ENCODE assay signal across 8 cellular contexts in the genomic region with DNA sequence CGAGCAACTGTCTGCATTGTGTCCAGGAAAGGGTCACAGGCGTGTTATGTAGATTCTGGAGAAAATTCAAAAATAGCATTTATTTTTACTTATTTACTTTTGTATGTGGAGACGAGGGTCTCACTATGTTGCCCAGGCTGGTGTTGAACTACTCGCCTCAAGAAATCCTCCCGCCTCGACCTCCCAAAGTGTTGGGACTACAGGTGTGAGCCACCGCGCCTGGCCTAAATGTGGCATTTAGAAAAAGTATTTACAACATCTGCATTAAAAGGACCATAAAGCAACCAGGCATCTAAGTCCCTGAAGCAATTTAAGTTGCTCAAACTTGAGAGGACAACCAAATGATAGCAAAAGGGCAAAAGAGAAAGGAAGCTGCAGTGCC. TPM values are rescaled to one million over a fixed set of nuclear protein-coding genes. Genes with fewer than 3 reads are reported as not detected.
A peak's percentile ranks its signal among the peaks of the same experiment; 100 is the strongest.
DNase-seq lines count a peak whose midpoint lies in the region; ATAC-seq and TF ChIP-seq lines count a peak whose summit lies in the region.

No MANE protein-coding gene starts in this region.

- H3K36me3 Mint-ChIP-seq in glutamatergic neuron (ENCODE audit: unreplicated experiment) = no peaks in the 10 kb centered on the region

- H3K4me2 ChIP-seq in GM23248 (ENCODE audit: unreplicated experiment) = peak overlapping the region; percentile 98
- peak overlapping the region; percentile 81 for H3K4me2 ChIP-seq in skeletal muscle satellite cell (ENCODE audit: low read length)

- H3K9me2 ChIP-seq in GM23248 (ENCODE audit: insufficient read depth) = no peaks in the 10 kb centered on the region

- 20 to 27% methylated on average over 8 of the region's 8 CpGs for WGBS in GM23248 (ENCODE audit: low coverage in 1 of 2, low lambda C conversion rate in 2 of 2, missing lambda C conversion rate in 2 of 2), 2 experiments

- H3K4me3 Mint-ChIP-seq in glutamatergic neuron (ENCODE audit: unreplicated experiment) = peak overlapping the region; percentile 92

- H3K4me3 ChIP-seq in GM23248 (peak overlapping the region; percentile 95), WI38 (ENCODE audit: low read depth, low read length) (peak overlapping the region; percentile 98), skeletal muscle satellite cell (ENCODE audit: low read length) (peak overlapping the region; percentile 95)

- peaks cover 30% of the 10 kb centered on the region for H3K36me3 ChIP-seq in GM23248 (ENCODE audit: low read depth)
- peaks cover 37% of the 10 kb centered on the region for H3K36me3 ChIP-seq in skeletal muscle satellite cell (ENCODE audit: insufficient read depth, low read length)

- peak overlapping the region; percentile 99 for H3K9ac ChIP-seq in GM23248
- H3K9ac ChIP-seq in skeletal muscle satellite cell (ENCODE audit: low read depth, low read length) = peak overlapping the region; percentile 100

- peaks cover 30% of the 10 kb centered on the region for H3F3A ChIP-seq in GM23248 (ENCODE audit: insufficient read depth)

- peaks cover 11% of the 10 kb centered on the region for H3K9me3 Mint-ChIP-seq in glutamatergic neuron (ENCODE audit: unreplicated experiment)

- DNase-seq in GM23248 = no peak
- DNase-seq in glutamatergic neuron = no peak
- no peak for DNase-seq in stimulated activated CD8-positive, alpha-beta memory T cell treated with anti-CD3 and anti-CD28 coated beads, Interleukin-4, amount 100 ng/mL, for 48 hours
- DNase-seq in iPS-NIHi11 (ENCODE audit: low spot score) = no peak
- no peak for DNase-seq in NCI-H2029 (lab: John Stamatoyannopoulos, UW)

- peak overlapping the region; percentile 76 for H2AFZ ChIP-seq in GM23248

- peak overlapping the region; percentile 98 for H3K27ac Mint-ChIP-seq in glutamatergic neuron (ENCODE audit: unreplicated experiment)

- H3K27me3 Mint-ChIP-seq in glutamatergic neuron (ENCODE audit: unreplicated experiment) = peaks cover 5% of the 10 kb centered on the region

- H3K9me3 ChIP-seq in GM23248 (ENCODE audit: low read depth) (no peaks in the 10 kb centered on the region), skeletal muscle satellite cell (replicated peaks; ENCODE audit: low read length) (no peaks in the 10 kb centered on the region)

- in situ Hi-C loops in GM23248 (cut with MboI) = no loop called here

- ATAC-seq in HG02759 (IDR thresholded peaks at IDR 0.05; ENCODE audit: unreplicated experiment) = no peak

- H3K4me1 Mint-ChIP-seq in glutamatergic neuron (ENCODE audit: low read depth, unreplicated experiment) = peaks cover 7% of the 10 kb centered on the region

- no peaks in the 10 kb centered on the region for H3K27me3 ChIP-seq in GM23248 (replicated peaks; ENCODE audit: insufficient read depth)
- H3K27me3 ChIP-seq in skeletal muscle satellite cell (ENCODE audit: control insufficient read depth, insufficient read depth, low read length) = no peaks in the 10 kb centered on the region

- TF ChIP-seq CTCF in WI38 (IDR thresholded peaks at IDR 0.05; ENCODE audit: low read depth, low read length) (no peak), glutamatergic neuron (IDR thresholded peaks at IDR 0.05; ENCODE audit: partially characterized antibody, unreplicated experiment) (no peak)

- H3K4me1 ChIP-seq in GM23248 (ENCODE audit: insufficient read depth) = peaks cover 7% of the 10 kb centered on the region; the same call in 1 of the 2 replicates
- H3K4me1 ChIP-seq in skeletal muscle satellite cell (ENCODE audit: control insufficient read depth, insufficient read depth, low read length) = peaks cover 32% of the 10 kb centered on the region

- peak overlapping the region; percentile 90 for H3K27ac ChIP-seq in GM23248

- no peaks in the 10 kb centered on the region for H4K20me1 ChIP-seq in GM23248 (ENCODE audit: insufficient read depth)

- H3K79me2 ChIP-seq in GM23248 (ENCODE audit: insufficient read depth) = peaks cover 50% of the 10 kb centered on the region

RNA-seq across cellular contexts. Expression of a gene that starts 0.6 kb away (rescaled TPM):
- total RNA-seq in GM23248 (2014; rRNA removed; shearing (Covaris generic)) = 1.4 and 1.5 TPM in 2 replicates
- polyA plus RNA-seq in GM23248 (2016; fragmentation: Nextera tagmentation; extraction: Ambion mirVana) = 1.2 and 1.5 TPM in 2 replicates
- 59.5 TPM for total RNA-seq in glutamatergic neuron (ENCODE audit: unreplicated experiment)
- total RNA-seq in skeletal muscle satellite cell (2012; rRNA removed) = 1.5 and 4.6 TPM in 2 replicates

RNA-seq across cellular contexts. Expression of a gene that starts 0.8 kb away (rescaled TPM):
- total RNA-seq in GM23248 (2014; rRNA removed; shearing (Covaris generic)) = 460 and 520 TPM in 2 replicates
- 1,046 and 1,073 TPM in 2 replicates for polyA plus RNA-seq in GM23248 (2016; fragmentation: Nextera tagmentation; extraction: Ambion mirVana)
- 398 TPM for total RNA-seq in glutamatergic neuron (ENCODE audit: unreplicated experiment)
- 566 and 880 TPM in 2 replicates for total RNA-seq in skeletal muscle satellite cell (2012; rRNA removed)

Comparison
In these comparisons a context has a peak if more than half of its experiments do, and no peak if none do; other contexts are left out.
1. RNA of a gene that starts 0.6 kb away (total RNA-seq): 59.5 TPM in glutamatergic neuron (single experiment); 1.4 to 1.5 TPM in GM23248; every median in the first group is over 10 times any median in the second.
2. Peak in every context shown above with its lines, with median percentiles within 50 percentile points of each other: H3K4me3 ChIP-seq.